Comparison of ENCODE assay signal across 1 cellular context in genomic region chr7:137992738-137993394, GRCh38.
TF ChIP-seq lines count a peak whose summit lies in the region.

No MANE protein-coding gene starts in this region.

TF ChIP-seq in K562, 482 proteins besides CTCF, POLR2A, EP300 and RAD21 (continued from another document):
- TF ChIP-seq HBP1 (CRISPR knock-in tag; IDR thresholded peaks at IDR 0.05) (peak; percentile 84; the same call in 1 of the 2 replicates), NR4A1 (CRISPR knock-in tag; IDR thresholded peaks at IDR 0.05) (no peak), NR4A1 (tag; IDR thresholded peaks at IDR 0.05) (no peak; the same call in 1 of the 2 replicates), CCAR2 (IDR thresholded peaks at IDR 0.05; ENCODE audit: low read depth, low read length) (no peak), TARDBP (IDR thresholded peaks at IDR 0.05) (no peak), ZNF830 (CRISPR knock-in tag; IDR thresholded peaks at IDR 0.05) (no peak), KLF10 (CRISPR knock-in tag; IDR thresholded peaks at IDR 0.05) (no peak), SMAD4 (CRISPR knock-in tag; conservative IDR thresholded peaks at IDR 0.05) (peak; percentile 46), ZFP91 (CRISPR knock-in tag; IDR thresholded peaks at IDR 0.05) (0 out of 2 replicates have a peak, but pooled peaks have one; percentile 62), CBX3 (IDR thresholded peaks at IDR 0.05; ENCODE audit: borderline replicate concordance in 1 of 2, low read length in 2 of 2) (no peak; a peak in 1 of 3 replicates), ZNF77 (CRISPR knock-in tag; IDR thresholded peaks at IDR 0.05) (0 out of 2 replicates have a peak, but pooled peaks have one; percentile 58), CHD2 (IDR thresholded peaks at IDR 0.05; ENCODE audit: low read depth, low read length) (no peak), ZNF408 (CRISPR knock-in tag; IDR thresholded peaks at IDR 0.05; ENCODE audit: low read depth) (no peak), ARHGAP35 (IDR thresholded peaks at IDR 0.05; ENCODE audit: partially characterized antibody) (no peak), TSHZ1 (CRISPR knock-in tag; IDR thresholded peaks at IDR 0.05) (no peak), XRCC3 (IDR thresholded peaks at IDR 0.05) (no peak), ZNF717 (CRISPR knock-in tag; IDR thresholded peaks at IDR 0.05) (0 out of 2 replicates have a peak, but pooled peaks have one; percentile 20), ARID2 (IDR thresholded peaks at IDR 0.05) (no peak), PTRF (tag; IDR thresholded peaks at IDR 0.05) (peak; percentile 37; the same call in 1 of the 2 replicates), TBL1XR1 (IDR thresholded peaks at IDR 0.05; ENCODE audit: low read length in 2 of 2) (no peak), ZNF24 (IDR thresholded peaks at IDR 0.05) (peak; percentile 38; the same call in 1 of the 2 replicates), RBFOX2 (IDR thresholded peaks at IDR 0.05; ENCODE audit: low read depth, low read length) (no peak), PBX2 (CRISPR knock-in tag; IDR thresholded peaks at IDR 0.05; ENCODE audit: low read depth) (no peak), PBX2 (tag; conservative IDR thresholded peaks at IDR 0.05; ENCODE audit: low read depth) (no peak), RCOR1 (IDR thresholded peaks at IDR 0.05; ENCODE audit: borderline replicate concordance in 1 of 2, low read depth in 2 of 2, low read length in 2 of 2) (no peak), ATF2 (CRISPR knock-in tag; IDR thresholded peaks at IDR 0.05) (no peak), SMAD1 (IDR thresholded peaks at IDR 0.05; ENCODE audit: low read depth, low read length, partially characterized antibody) (no peak), NUFIP1 (IDR thresholded peaks at IDR 0.05; ENCODE audit: partially characterized antibody) (no peak), HDAC2 (IDR thresholded peaks at IDR 0.05) (peak; percentile 8; the same call in 1 of the 2 replicates), SP1 (CRISPR knock-in tag; IDR thresholded peaks at IDR 0.05) (0 out of 2 replicates have a peak, but pooled peaks have one; percentile 7), PML (IDR thresholded peaks at IDR 0.05; ENCODE audit: low read length) (no peak), CREM (IDR thresholded peaks at IDR 0.05; ENCODE audit: low read depth) (no peak), ZBTB17 (CRISPR knock-in tag; IDR thresholded peaks at IDR 0.05) (no peak), DIDO1 (tag; IDR thresholded peaks at IDR 0.05; ENCODE audit: low read depth) (no peak), MYC (IDR thresholded peaks at IDR 0.05; ENCODE audit: low read depth, low read length) (no peak), MYC (CRISPR knock-in tag; IDR thresholded peaks at IDR 0.05; ENCODE audit: borderline replicate concordance, low read depth) (no peak), RBM17 (IDR thresholded peaks at IDR 0.05; ENCODE audit: borderline replicate concordance, low read depth, low read length) (no peak), ZNF584 (CRISPR knock-in tag; IDR thresholded peaks at IDR 0.05; ENCODE audit: low read depth) (no peak)
- TF ChIP-seq, protein P1, sequence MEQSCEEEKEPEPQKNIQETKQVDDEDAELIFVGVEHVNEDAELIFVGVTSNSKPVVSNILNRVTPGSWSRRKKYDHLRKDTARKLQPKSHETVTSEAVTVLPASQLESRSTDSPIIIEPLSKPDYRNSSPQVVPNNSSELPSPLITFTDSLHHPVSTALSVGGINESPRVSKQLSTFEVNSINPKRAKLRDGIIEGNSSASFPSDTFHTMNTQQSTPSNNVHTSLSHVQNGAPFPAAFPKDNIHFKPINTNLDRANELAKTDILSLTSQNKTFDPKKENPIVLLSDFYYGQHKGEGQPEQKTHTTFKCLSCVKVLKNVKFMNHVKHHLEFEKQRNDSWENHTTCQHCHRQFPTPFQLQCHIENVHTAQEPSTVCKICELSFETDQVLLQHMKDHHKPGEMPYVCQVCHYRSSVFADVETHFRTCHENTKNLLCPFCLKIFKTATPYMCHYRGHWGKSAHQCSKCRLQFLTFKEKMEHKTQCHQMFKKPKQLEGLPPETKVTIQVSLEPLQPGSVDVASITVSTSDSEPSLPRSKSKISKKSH (CRISPR knock-in tag; IDR thresholded peaks at IDR 0.05): no peak
- TF ChIP-seq, protein P2, sequence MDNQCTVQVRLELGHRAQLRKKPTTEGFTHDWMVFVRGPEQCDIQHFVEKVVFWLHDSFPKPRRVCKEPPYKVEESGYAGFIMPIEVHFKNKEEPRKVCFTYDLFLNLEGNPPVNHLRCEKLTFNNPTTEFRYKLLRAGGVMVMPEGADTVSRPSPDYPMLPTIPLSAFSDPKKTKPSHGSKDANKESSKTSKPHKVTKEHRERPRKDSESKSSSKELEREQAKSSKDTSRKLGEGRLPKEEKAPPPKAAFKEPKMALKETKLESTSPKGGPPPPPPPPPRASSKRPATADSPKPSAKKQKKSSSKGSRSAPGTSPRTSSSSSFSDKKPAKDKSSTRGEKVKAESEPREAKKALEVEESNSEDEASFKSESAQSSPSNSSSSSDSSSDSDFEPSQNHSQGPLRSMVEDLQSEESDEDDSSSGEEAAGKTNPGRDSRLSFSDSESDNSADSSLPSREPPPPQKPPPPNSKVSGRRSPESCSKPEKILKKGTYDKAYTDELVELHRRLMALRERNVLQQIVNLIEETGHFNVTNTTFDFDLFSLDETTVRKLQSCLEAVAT (IDR thresholded peaks at IDR 0.05): peak in 1 of 2 experiments; percentile 88; a peak in 2 of 4 replicates
- TF ChIP-seq, protein P3, sequence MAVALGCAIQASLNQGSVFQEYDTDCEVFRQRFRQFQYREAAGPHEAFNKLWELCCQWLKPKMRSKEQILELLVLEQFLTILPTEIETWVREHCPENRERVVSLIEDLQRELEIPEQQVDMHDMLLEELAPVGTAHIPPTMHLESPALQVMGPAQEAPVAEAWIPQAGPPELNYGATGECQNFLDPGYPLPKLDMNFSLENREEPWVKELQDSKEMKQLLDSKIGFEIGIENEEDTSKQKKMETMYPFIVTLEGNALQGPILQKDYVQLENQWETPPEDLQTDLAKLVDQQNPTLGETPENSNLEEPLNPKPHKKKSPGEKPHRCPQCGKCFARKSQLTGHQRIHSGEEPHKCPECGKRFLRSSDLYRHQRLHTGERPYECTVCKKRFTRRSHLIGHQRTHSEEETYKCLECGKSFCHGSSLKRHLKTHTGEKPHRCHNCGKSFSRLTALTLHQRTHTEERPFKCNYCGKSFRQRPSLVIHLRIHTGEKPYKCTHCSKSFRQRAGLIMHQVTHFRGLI (CRISPR knock-in tag; IDR thresholded peaks at IDR 0.05): no peak
- TF ChIP-seq, protein P4, sequence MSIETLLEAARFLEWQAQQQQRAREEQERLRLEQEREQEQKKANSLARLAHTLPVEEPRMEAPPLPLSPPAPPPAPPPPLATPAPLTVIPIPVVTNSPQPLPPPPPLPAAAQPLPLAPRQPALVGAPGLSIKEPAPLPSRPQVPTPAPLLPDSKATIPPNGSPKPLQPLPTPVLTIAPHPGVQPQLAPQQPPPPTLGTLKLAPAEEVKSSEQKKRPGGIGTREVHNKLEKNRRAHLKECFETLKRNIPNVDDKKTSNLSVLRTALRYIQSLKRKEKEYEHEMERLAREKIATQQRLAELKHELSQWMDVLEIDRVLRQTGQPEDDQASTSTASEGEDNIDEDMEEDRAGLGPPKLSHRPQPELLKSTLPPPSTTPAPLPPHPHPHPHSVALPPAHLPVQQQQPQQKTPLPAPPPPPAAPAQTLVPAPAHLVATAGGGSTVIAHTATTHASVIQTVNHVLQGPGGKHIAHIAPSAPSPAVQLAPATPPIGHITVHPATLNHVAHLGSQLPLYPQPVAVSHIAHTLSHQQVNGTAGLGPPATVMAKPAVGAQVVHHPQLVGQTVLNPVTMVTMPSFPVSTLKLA (conservative IDR thresholded peaks at IDR 0.05): peak in 1 of 2 experiments; percentile 10; a peak in 2 of 4 replicates
- TF ChIP-seq, protein P5, sequence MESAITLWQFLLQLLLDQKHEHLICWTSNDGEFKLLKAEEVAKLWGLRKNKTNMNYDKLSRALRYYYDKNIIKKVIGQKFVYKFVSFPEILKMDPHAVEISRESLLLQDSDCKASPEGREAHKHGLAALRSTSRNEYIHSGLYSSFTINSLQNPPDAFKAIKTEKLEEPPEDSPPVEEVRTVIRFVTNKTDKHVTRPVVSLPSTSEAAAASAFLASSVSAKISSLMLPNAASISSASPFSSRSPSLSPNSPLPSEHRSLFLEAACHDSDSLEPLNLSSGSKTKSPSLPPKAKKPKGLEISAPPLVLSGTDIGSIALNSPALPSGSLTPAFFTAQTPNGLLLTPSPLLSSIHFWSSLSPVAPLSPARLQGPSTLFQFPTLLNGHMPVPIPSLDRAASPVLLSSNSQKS (CRISPR knock-in tag; IDR thresholded peaks at IDR 0.05): no peak
